ENCODE assay signal across 1 cellular context in genomic region chr5:10602031-10602806, GRCh38.
TF ChIP-seq lines count a peak whose summit lies in the region.

No MANE protein-coding gene starts in this region.

TF ChIP-seq in IMR-90, 13 proteins besides CTCF, POLR2A, EP300 and RAD21:
- no peak for TF ChIP-seq CHD1 (IDR thresholded peaks at IDR 0.05; ENCODE audit: low read depth, low read length)
- no peak for TF ChIP-seq MXI1 (IDR thresholded peaks at IDR 0.05; ENCODE audit: borderline replicate concordance, low read depth, low read length)
- no peak for TF ChIP-seq BHLHE40 (IDR thresholded peaks at IDR 0.05; ENCODE audit: low read depth, low read length)
- no peak for TF ChIP-seq MAZ (IDR thresholded peaks at IDR 0.05; ENCODE audit: borderline replicate concordance, low read depth, low read length)
- no peak for TF ChIP-seq RCOR1 (IDR thresholded peaks at IDR 0.05; ENCODE audit: insufficient replicate concordance, low read length)
- no peak for TF ChIP-seq CEBPB (IDR thresholded peaks at IDR 0.05; ENCODE audit: low read depth, low read length)
- TF ChIP-seq SMC3 (IDR thresholded peaks at IDR 0.05; ENCODE audit: low read depth, low read length) = no peak
- no peak for TF ChIP-seq USF2 (IDR thresholded peaks at IDR 0.05; ENCODE audit: low read depth, low read length)
- TF ChIP-seq ELK1 (IDR thresholded peaks at IDR 0.05; ENCODE audit: borderline replicate concordance, low read depth, low read length) = no peak
- TF ChIP-seq FOS (IDR thresholded peaks at IDR 0.05; ENCODE audit: low read depth, low read length) = no peak
- no peak for TF ChIP-seq NFE2L2 (IDR thresholded peaks at IDR 0.05; ENCODE audit: low read depth, low read length)
- no peak for TF ChIP-seq MAFK (IDR thresholded peaks at IDR 0.05; ENCODE audit: low read depth, low read length)
- TF ChIP-seq RFX5 (IDR thresholded peaks at IDR 0.05; ENCODE audit: low read depth, low read length) = no peak
TF ChIP-seq in IMR-90: peak in this region for 0.
